32 cellular contexts compared by ENCODE assay signal in genomic region chr1:18666317-18666920, GRCh38. TPM values are rescaled to one million over a fixed set of nuclear protein-coding genes. Genes with fewer than 3 reads are reported as not detected.
A peak's percentile ranks its signal among the peaks of the same experiment; 100 is the strongest.
DNase-seq lines count a peak whose midpoint lies in the region; ATAC-seq and TF ChIP-seq lines count a peak whose summit lies in the region.
"Had no signal": no experiment of that assay in that cellular context is flagged by ENCODE, and none has a peak within 500 bp of the region (broad histone marks: within the 10 kb centered on the region; RNA-seq: fewer than 3 reads in every experiment).

No MANE protein-coding gene starts in this region.

- H3K4me3 ChIP-seq in left lung, result no peak overlapping the region
- H3K4me3 ChIP-seq in upper lobe of right lung, result no peak overlapping the region
- H3K4me3 ChIP-seq: ascending aorta, heart right ventricle, thoracic aorta had no signal

- peak; percentile 26 for DNase-seq in NCI-H2029 (lab: John Stamatoyannopoulos, UW)
- DNase-seq in NCI-H2029 treated with DMSO at 0.1 percent for 48 hours (lab: John Stamatoyannopoulos, UW), result no peak
- DNase-seq in left lung, result peak in 1 of 2 donors; percentile 65
- DNase-seq in upper lobe of right lung, result peak; percentile 77
- DNase-seq in NCI-H187 treated with DMSO at 0.1 percent for 48 hours (lab: John Stamatoyannopoulos, UW), result no peak
- no peak for DNase-seq in dermis blood vessel endothelial cell
- DNase-seq: activated B cell treated with CpG ODN at 0.5 μM for 24 hours; activated CD4-positive, alpha-beta T cell treated with anti-CD3 and anti-CD28 coated beads, Interleukin-2, amount 50 U/mL, for 48 hours; activated CD8-positive, alpha-beta memory T cell treated with anti-CD3 and anti-CD28 coated beads, Interleukin-2, amount 50 U/mL, for 4 hours; activated naive CD8-positive, alpha-beta T cell treated with anti-CD3 and anti-CD28 coated beads for 36 hours; CD8-positive, alpha-beta memory T cell; DMS153; heart right ventricle; KG1; left cardiac atrium; natural killer cell; NCI-H146; NCI-H2171 treated with DMSO at 0.1 percent for 48 hours; NCI-H526 treated with DMSO at 0.1 percent for 48 hours; Right ventricle myocardium superior; stimulated activated CD4-positive, alpha-beta T cell treated with anti-CD3 and anti-CD28 coated beads, Interleukin-4, amount 100 ng/mL, for 1 hour had no signal

- H3K27me3 ChIP-seq in left lung (peaks cover 0 to 77% of the 10 kb centered on the region in 2 donors), upper lobe of right lung (peaks cover 9% of the 10 kb centered on the region)
- H3K27me3 ChIP-seq: ascending aorta had no signal

- H3K9me3 ChIP-seq in left lung, result no peaks in the 10 kb centered on the region
- no peaks in the 10 kb centered on the region for H3K9me3 ChIP-seq in upper lobe of right lung
- H3K9me3 ChIP-seq: ascending aorta, heart right ventricle, thoracic aorta had no signal

- TF ChIP-seq CTCF in VCaP (conservative IDR thresholded peaks at IDR 0.05) (no peak), left lung (IDR thresholded peaks at IDR 0.05) (no peak), upper lobe of right lung (IDR thresholded peaks at IDR 0.05) (no peak)

- peak; percentile 58 for ATAC-seq in left lung
- peak; percentile 46 for ATAC-seq in upper lobe of right lung
- no peak for ATAC-seq in GM19463 (IDR thresholded peaks at IDR 0.05; ENCODE audit: unreplicated experiment)
- ATAC-seq: heart right ventricle; left cardiac atrium; natural killer cell; stimulated activated memory B cell treated with anti-CD40 and anti-IgM and Interleukin-4, amounts not matched to agents 10 μg/mL and 1 μg/mL and 100 μg/mL, for 72 hours had no signal

- peak overlapping the region; percentile 67 for H3K27ac ChIP-seq in VCaP
- H3K27ac ChIP-seq in left lung, result no peak overlapping the region
- H3K27ac ChIP-seq in upper lobe of right lung, result no peak overlapping the region
- H3K27ac ChIP-seq: 22Rv1, ascending aorta, heart right ventricle, thoracic aorta had no signal

- no peaks in the 10 kb centered on the region for H3K36me3 ChIP-seq in left lung
- H3K36me3 ChIP-seq in upper lobe of right lung, result no peaks in the 10 kb centered on the region
- H3K36me3 ChIP-seq: ascending aorta, heart right ventricle, thoracic aorta had no signal

- intact Hi-C loops in left lung (cut with DNase I), result no loop called here
- intact Hi-C loops in upper lobe of right lung (cut with DNase I), result no loop called here

- H3K4me1 ChIP-seq in left lung, result no peaks in the 10 kb centered on the region
- H3K4me1 ChIP-seq in upper lobe of right lung, result peaks cover 5% of the 10 kb centered on the region
- H3K4me1 ChIP-seq: ascending aorta, heart right ventricle had no signal

RNA-seq across cellular contexts. Expression of gene PAX7, which starts 35.8 kb away (rescaled TPM):
- total RNA-seq in left lung, result not detected
- not detected for total RNA-seq in upper lobe of right lung
- not detected in 2 replicates for total RNA-seq in dermis blood vessel endothelial cell
- total RNA-seq: activated B cell treated with CpG ODN at 0.5 μM for 24 hours; activated naive CD8-positive, alpha-beta T cell treated with anti-CD3 and anti-CD28 coated beads for 36 hours; activated T-helper 2 cell treated with anti-CD3 and anti-CD28 coated beads, Interferon-gamma antibody, Interleukin-2, Interleukin-4, amounts not matched to agents 10 μg/mL and 5 μg/mL and 100 μg/mL, durations not matched to agents 14 hours and 24 hours and 36 hours; ascending aorta; CD8-positive, alpha-beta memory T cell; epithelial cell of proximal tubule; fibroblast of villous mesenchyme; heart right ventricle; left cardiac atrium; mesenteric fat pad; natural killer cell; osteocyte; Right ventricle myocardium superior; thoracic aorta had no signal

Comparison
In these comparisons a context has a peak if more than half of its experiments do, and no peak if none do; other contexts are left out.
1. DNase-seq: peak in NCI-H2029 (single experiment) and upper lobe of right lung (single experiment); none in NCI-H2029 treated with DMSO at 0.1 percent for 48 hours (single experiment), NCI-H187 treated with DMSO at 0.1 percent for 48 hours (single experiment) and dermis blood vessel endothelial cell (single experiment).